In genomic region chr5:149550608-149551226, GRCh38 we compare ENCODE assay signal across 1 cellular context.
TF ChIP-seq lines count a peak whose summit lies in the region.

No MANE protein-coding gene starts in this region.

TF ChIP-seq in GM23338, 12 proteins besides CTCF, POLR2A, EP300 and RAD21:
- TF ChIP-seq, protein P1, sequence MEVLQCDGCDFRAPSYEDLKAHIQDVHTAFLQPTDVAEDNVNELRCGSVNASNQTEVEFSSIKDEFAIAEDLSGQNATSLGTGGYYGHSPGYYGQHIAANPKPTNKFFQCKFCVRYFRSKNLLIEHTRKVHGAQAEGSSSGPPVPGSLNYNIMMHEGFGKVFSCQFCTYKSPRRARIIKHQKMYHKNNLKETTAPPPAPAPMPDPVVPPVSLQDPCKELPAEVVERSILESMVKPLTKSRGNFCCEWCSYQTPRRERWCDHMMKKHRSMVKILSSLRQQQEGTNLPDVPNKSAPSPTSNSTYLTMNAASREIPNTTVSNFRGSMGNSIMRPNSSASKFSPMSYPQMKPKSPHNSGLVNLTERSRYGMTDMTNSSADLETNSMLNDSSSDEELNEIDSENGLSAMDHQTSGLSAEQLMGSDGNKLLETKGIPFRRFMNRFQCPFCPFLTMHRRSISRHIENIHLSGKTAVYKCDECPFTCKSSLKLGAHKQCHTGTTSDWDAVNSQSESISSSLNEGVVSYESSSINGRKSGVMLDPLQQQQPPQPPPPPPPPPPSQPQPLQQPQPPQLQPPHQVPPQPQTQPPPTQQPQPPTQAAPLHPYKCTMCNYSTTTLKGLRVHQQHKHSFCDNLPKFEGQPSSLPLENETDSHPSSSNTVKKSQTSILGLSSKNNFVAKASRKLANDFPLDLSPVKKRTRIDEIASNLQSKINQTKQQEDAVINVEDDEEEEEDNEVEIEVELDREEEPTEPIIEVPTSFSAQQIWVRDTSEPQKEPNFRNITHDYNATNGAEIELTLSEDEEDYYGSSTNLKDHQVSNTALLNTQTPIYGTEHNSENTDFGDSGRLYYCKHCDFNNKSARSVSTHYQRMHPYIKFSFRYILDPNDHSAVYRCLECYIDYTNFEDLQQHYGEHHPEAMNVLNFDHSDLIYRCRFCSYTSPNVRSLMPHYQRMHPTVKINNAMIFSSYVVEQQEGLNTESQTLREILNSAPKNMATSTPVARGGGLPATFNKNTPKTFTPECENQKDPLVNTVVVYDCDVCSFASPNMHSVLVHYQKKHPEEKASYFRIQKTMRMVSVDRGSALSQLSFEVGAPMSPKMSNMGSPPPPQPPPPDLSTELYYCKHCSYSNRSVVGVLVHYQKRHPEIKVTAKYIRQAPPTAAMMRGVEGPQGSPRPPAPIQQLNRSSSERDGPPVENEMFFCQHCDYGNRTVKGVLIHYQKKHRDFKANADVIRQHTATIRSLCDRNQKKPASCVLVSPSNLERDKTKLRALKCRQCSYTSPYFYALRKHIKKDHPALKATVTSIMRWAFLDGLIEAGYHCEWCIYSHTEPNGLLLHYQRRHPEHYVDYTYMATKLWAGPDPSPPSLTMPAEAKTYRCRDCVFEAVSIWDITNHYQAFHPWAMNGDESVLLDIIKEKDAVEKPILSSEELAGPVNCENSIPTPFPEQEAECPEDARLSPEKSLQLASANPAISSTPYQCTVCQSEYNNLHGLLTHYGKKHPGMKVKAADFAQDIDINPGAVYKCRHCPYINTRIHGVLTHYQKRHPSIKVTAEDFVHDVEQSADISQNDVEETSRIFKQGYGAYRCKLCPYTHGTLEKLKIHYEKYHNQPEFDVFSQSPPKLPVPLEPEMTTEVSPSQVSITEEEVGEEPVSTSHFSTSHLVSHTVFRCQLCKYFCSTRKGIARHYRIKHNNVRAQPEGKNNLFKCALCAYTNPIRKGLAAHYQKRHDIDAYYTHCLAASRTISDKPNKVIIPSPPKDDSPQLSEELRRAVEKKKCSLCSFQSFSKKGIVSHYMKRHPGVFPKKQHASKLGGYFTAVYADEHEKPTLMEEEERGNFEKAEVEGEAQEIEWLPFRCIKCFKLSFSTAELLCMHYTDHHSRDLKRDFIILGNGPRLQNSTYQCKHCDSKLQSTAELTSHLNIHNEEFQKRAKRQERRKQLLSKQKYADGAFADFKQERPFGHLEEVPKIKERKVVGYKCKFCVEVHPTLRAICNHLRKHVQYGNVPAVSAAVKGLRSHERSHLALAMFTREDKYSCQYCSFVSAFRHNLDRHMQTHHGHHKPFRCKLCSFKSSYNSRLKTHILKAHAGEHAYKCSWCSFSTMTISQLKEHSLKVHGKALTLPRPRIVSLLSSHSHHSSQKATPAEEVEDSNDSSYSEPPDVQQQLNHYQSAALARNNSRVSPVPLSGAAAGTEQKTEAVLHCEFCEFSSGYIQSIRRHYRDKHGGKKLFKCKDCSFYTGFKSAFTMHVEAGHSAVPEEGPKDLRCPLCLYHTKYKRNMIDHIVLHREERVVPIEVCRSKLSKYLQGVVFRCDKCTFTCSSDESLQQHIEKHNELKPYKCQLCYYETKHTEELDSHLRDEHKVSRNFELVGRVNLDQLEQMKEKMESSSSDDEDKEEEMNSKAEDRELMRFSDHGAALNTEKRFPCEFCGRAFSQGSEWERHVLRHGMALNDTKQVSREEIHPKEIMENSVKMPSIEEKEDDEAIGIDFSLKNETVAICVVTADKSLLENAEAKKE (CRISPR knock-in tag; IDR thresholded peaks at IDR 0.05): no peak
- TF ChIP-seq POLR2AphosphoS5 (IDR thresholded peaks at IDR 0.05; ENCODE audit: low read depth): no peak
- no peak for TF ChIP-seq REST (IDR thresholded peaks at IDR 0.05; ENCODE audit: unreplicated experiment)
- TF ChIP-seq ZNF331 (CRISPR knock-in tag; IDR thresholded peaks at IDR 0.05; ENCODE audit: low read depth): no peak
- TF ChIP-seq STAT1 (IDR thresholded peaks at IDR 0.05; ENCODE audit: unreplicated experiment): no peak
- TF ChIP-seq JUNB (IDR thresholded peaks at IDR 0.05; ENCODE audit: unreplicated experiment): no peak
- no peak for TF ChIP-seq EZH2 (IDR thresholded peaks at IDR 0.05; ENCODE audit: low read depth, unreplicated experiment)
- no peak for TF ChIP-seq EZH2phosphoT487 (IDR thresholded peaks at IDR 0.05; ENCODE audit: unreplicated experiment)
- TF ChIP-seq CREB1 (CRISPR knock-in tag; IDR thresholded peaks at IDR 0.05; ENCODE audit: low read depth): no peak
- no peak for TF ChIP-seq NANOG (IDR thresholded peaks at IDR 0.05; ENCODE audit: borderline replicate concordance)
- no peak for TF ChIP-seq ETS1 (IDR thresholded peaks at IDR 0.05)
- no peak for TF ChIP-seq ZNF114 (CRISPR knock-in tag; IDR thresholded peaks at IDR 0.05)
